In the genomic region with DNA sequence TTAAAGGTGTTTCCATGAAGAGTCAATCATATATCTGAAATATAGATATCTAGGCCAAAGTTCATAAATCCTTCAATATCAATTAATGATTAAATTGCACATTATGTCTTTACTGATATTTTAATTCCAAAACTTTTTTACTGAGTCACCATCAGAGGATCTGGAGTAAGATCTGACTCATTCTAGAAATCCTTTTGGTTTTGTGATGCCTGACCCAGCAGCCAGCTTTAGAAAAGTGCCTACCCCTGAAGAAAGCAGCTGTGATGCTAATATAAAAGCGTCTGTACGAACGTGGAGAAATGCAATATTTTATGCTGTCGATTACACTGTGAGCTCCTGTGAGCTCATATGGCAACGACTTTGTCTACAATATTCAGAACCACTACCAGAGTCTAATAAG, we compare ENCODE assay signal across 24 cellular contexts.
A peak's percentile ranks its signal among the peaks of the same experiment; 100 is the strongest.
DNase-seq lines count a peak whose midpoint lies in the region; FAIRE-seq and TF ChIP-seq lines count a peak whose summit lies in the region.
"Had no signal": no experiment of that assay in that cellular context is flagged by ENCODE, and none has a peak within 500 bp of the region (broad histone marks: within the 10 kb centered on the region; RNA-seq: fewer than 3 reads in every experiment).

No MANE protein-coding gene starts in this region.

- WGBS in lower leg skin, 2 donors: 74 to 76% methylated on average over 5 of the region's 5 CpGs

- no peak for TF ChIP-seq CTCF in lower leg skin (IDR thresholded peaks at IDR 0.05)
- TF ChIP-seq CTCF in uterus (IDR thresholded peaks at IDR 0.05): no peak

- no peak overlapping the region for H3K4me3 ChIP-seq in lower leg skin (ENCODE audit: low read depth, poor library complexity, severe bottlenecking)
- H3K4me3 ChIP-seq in uterus: no peak overlapping the region
- H3K4me3 ChIP-seq: adrenal gland, esophagus squamous epithelium, heart left ventricle, left lung, neural progenitor cell, upper lobe of right lung had no signal

- TF ChIP-seq POLR2A in lower leg skin (IDR thresholded peaks at IDR 0.05) (no peak), uterus (IDR thresholded peaks at IDR 0.05) (no peak), GM12891 (IDR thresholded peaks at IDR 0.05; ENCODE audit: low read depth, low read length) (no peak)

- DNase-seq in HK-2 (ENCODE audit: unreplicated experiment) (peak; percentile 17), amniotic stem cell (lab: John Stamatoyannopoulos, UW) (peak; percentile 10), glomerular visceral epithelial cell (ENCODE audit: extremely low spot score) (peak; percentile 13), stromal cell of bone marrow (ENCODE audit: low read depth) (peak; percentile 38), lower leg skin (ENCODE audit: low spot score in 2 of 2) (no peak), uterus (no peak), GM12891 (ENCODE audit: insufficient read length, low spot score) (no peak)
- DNase-seq: activated CD4-positive, alpha-beta T cell treated with anti-CD3 and anti-CD28 coated beads, Interleukin-2, amount 50 U/mL, for 4 hours; activated gamma-delta T cell treated with Interleukin-2 at 50 U/mL for 16 hours; adrenal gland; Caco-2; central memory CD4-positive, alpha-beta T cell; DND-41; esophagus squamous epithelium; heart left ventricle; KG1; left lung; NCI-H1694 treated with DMSO at 0.1 percent for 48 hours; NCI-H748 treated with DMSO at 0.1 percent for 48 hours; stimulated activated CD4-positive, alpha-beta T cell treated with anti-CD3 and anti-CD28 coated beads, Interleukin-12 subunit alpha, Interleukin-12 subunit beta, amount 100 ng/mL, for 4 hours; T-helper 17 cell; upper lobe of right lung had no signal

- H3K36me3 ChIP-seq in uterus: no peaks in the 10 kb centered on the region
- H3K36me3 ChIP-seq: adrenal gland, esophagus squamous epithelium, heart left ventricle, left lung, neural progenitor cell, upper lobe of right lung had no signal

- H3K27ac ChIP-seq in uterus: no peak overlapping the region
- H3K27ac ChIP-seq: esophagus squamous epithelium, heart left ventricle, left lung, neural progenitor cell, upper lobe of right lung, VCaP had no signal

- H3K27me3 ChIP-seq in uterus: no peaks in the 10 kb centered on the region
- H3K27me3 ChIP-seq: adrenal gland, esophagus squamous epithelium, heart left ventricle, left lung, neural progenitor cell, upper lobe of right lung had no signal

- no peaks in the 10 kb centered on the region for H3K9me3 ChIP-seq in uterus
- H3K9me3 ChIP-seq: adrenal gland, Caco-2, esophagus squamous epithelium, heart left ventricle, left lung, upper lobe of right lung had no signal

- intact Hi-C loops in lower leg skin (cut with DNase I; ENCODE audit: low total_unique reads) (no loop called here), uterus (cut with DNase I; ENCODE audit: low total_unique reads) (no loop called here)

- no peaks in the 10 kb centered on the region for H3K4me1 ChIP-seq in uterus
- H3K4me1 ChIP-seq: adrenal gland, Caco-2, esophagus squamous epithelium, heart left ventricle, left lung, neural progenitor cell, upper lobe of right lung had no signal

- FAIRE-seq in GM12891 (lab: Jason Lieb, UNC): no peak

TF ChIP-seq in GM12891, 5 proteins besides CTCF, POLR2A, EP300 and RAD21:
- no peak for TF ChIP-seq SPI1 (IDR thresholded peaks at IDR 0.05; ENCODE audit: low read depth, low read length)
- no peak for TF ChIP-seq POLR2AphosphoS5 (IDR thresholded peaks at IDR 0.05; ENCODE audit: low read depth, low read length)
- TF ChIP-seq PAX5 (IDR thresholded peaks at IDR 0.05; ENCODE audit: insufficient read depth, low read length, severe bottlenecking): no peak
- no peak for TF ChIP-seq TAF1 (IDR thresholded peaks at IDR 0.05; ENCODE audit: low read depth, low read length)
- TF ChIP-seq POU2F2 (IDR thresholded peaks at IDR 0.05; ENCODE audit: low read depth, low read length): no peak

Comparison
In these comparisons a context has a peak if more than half of its experiments do, and no peak if none do; other contexts are left out.
1. DNase-seq: peak in HK-2 (single experiment), amniotic stem cell (single experiment), glomerular visceral epithelial cell (single experiment) and stromal cell of bone marrow (single experiment); none in lower leg skin (0 of 2), uterus (0 of 2) and GM12891 (single experiment).